ENCODE assay signal across 1 cellular context in the genomic region with DNA sequence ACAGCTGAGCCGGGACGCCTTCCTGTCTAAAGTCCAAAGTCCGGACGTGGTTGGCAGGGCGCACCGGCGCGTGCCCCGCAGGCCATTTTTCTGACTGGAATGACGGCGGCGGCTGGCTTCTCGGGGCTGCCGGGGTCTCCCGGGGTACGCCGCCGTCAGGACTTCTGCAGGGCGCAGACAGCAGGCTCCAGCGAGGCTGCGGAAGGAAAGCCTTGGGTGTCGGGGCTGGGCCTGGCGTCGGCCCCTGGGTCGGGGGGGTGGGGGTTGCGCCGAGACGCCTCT.
TF ChIP-seq lines count a peak whose summit lies in the region.

No MANE protein-coding gene starts in this region.

TF ChIP-seq in HepG2, 621 proteins besides CTCF, POLR2A, EP300 and RAD21 (continued from another document and continues in another):
- TF ChIP-seq, protein P1, sequence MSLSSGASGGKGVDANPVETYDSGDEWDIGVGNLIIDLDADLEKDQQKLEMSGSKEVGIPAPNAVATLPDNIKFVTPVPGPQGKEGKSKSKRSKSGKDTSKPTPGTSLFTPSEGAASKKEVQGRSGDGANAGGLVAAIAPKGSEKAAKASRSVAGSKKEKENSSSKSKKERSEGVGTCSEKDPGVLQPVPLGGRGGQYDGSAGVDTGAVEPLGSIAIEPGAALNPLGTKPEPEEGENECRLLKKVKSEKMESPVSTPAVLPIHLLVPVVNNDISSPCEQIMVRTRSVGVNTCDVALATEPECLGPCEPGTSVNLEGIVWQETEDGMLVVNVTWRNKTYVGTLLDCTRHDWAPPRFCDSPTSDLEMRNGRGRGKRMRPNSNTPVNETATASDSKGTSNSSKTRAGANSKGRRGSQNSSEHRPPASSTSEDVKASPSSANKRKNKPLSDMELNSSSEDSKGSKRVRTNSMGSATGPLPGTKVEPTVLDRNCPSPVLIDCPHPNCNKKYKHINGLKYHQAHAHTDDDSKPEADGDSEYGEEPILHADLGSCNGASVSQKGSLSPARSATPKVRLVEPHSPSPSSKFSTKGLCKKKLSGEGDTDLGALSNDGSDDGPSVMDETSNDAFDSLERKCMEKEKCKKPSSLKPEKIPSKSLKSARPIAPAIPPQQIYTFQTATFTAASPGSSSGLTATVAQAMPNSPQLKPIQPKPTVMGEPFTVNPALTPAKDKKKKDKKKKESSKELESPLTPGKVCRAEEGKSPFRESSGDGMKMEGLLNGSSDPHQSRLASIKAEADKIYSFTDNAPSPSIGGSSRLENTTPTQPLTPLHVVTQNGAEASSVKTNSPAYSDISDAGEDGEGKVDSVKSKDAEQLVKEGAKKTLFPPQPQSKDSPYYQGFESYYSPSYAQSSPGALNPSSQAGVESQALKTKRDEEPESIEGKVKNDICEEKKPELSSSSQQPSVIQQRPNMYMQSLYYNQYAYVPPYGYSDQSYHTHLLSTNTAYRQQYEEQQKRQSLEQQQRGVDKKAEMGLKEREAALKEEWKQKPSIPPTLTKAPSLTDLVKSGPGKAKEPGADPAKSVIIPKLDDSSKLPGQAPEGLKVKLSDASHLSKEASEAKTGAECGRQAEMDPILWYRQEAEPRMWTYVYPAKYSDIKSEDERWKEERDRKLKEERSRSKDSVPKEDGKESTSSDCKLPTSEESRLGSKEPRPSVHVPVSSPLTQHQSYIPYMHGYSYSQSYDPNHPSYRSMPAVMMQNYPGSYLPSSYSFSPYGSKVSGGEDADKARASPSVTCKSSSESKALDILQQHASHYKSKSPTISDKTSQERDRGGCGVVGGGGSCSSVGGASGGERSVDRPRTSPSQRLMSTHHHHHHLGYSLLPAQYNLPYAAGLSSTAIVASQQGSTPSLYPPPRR (CRISPR knock-in tag; IDR thresholded peaks at IDR 0.05; ENCODE audit: borderline replicate concordance), result peak; percentile 94
- TF ChIP-seq SATB2 (CRISPR knock-in tag; IDR thresholded peaks at IDR 0.05) (peak; percentile 96; the same call in 1 of the 2 replicates), ZBTB38 (CRISPR knock-in tag; IDR thresholded peaks at IDR 0.05) (no peak; the same call in 1 of the 2 replicates), HHEX (CRISPR knock-in tag; IDR thresholded peaks at IDR 0.05) (peak; percentile 58; the same call in 1 of the 2 replicates), YEATS4 (CRISPR knock-in tag; IDR thresholded peaks at IDR 0.05; ENCODE audit: borderline replicate concordance) (peak; percentile 99), KLF13 (CRISPR knock-in tag; IDR thresholded peaks at IDR 0.05) (no peak), ZNF264 (CRISPR knock-in tag; IDR thresholded peaks at IDR 0.05) (peak; percentile 96), ZNF496 (CRISPR knock-in tag; IDR thresholded peaks at IDR 0.05; ENCODE audit: insufficient replicate concordance) (no peak), ZBTB3 (CRISPR knock-in tag; IDR thresholded peaks at IDR 0.05; ENCODE audit: borderline replicate concordance, low read depth) (peak; percentile 96; the same call in 1 of the 2 replicates), BRD4 (CRISPR knock-in tag; IDR thresholded peaks at IDR 0.05) (peak; percentile 94), RELA (CRISPR knock-in tag; IDR thresholded peaks at IDR 0.05) (no peak), ZNF788 (CRISPR knock-in tag; IDR thresholded peaks at IDR 0.05; ENCODE audit: borderline replicate concordance) (peak; percentile 99), TOPORS (CRISPR knock-in tag; IDR thresholded peaks at IDR 0.05) (peak; percentile 94; the same call in 1 of the 2 replicates), KAT7 (CRISPR knock-in tag; IDR thresholded peaks at IDR 0.05; ENCODE audit: borderline replicate concordance) (no peak; the same call in 1 of the 2 replicates), ZNF644 (CRISPR knock-in tag; IDR thresholded peaks at IDR 0.05; ENCODE audit: low read depth) (peak; percentile 99), ZNF569 (CRISPR knock-in tag; IDR thresholded peaks at IDR 0.05; ENCODE audit: borderline replicate concordance) (no peak), SRSF4 (IDR thresholded peaks at IDR 0.05; ENCODE audit: low read depth, low read length, poor library complexity, severe bottlenecking) (peak; percentile 80), NAIF1 (CRISPR knock-in tag; IDR thresholded peaks at IDR 0.05; ENCODE audit: borderline replicate concordance) (no peak), MAZ (IDR thresholded peaks at IDR 0.05; ENCODE audit: borderline replicate concordance, low read depth, low read length) (peak; percentile 40; the same call in 1 of the 2 replicates), MAZ (CRISPR knock-in tag; IDR thresholded peaks at IDR 0.05; ENCODE audit: low read depth) (peak; percentile 89; the same call in 1 of the 2 replicates), KLF11 (CRISPR knock-in tag; IDR thresholded peaks at IDR 0.05) (no peak; the same call in 1 of the 2 replicates), KDM3A (CRISPR knock-in tag; IDR thresholded peaks at IDR 0.05; ENCODE audit: low read depth) (peak; percentile 83), GZF1 (CRISPR knock-in tag; IDR thresholded peaks at IDR 0.05) (peak; percentile 85), GTF3A (CRISPR knock-in tag; conservative IDR thresholded peaks at IDR 0.05) (peak; percentile 90; the same call in 1 of the 2 replicates), POLR2AphosphoS5 (IDR thresholded peaks at IDR 0.05; ENCODE audit: low read depth, low read length) (peak; percentile 93), ZBTB7A (CRISPR knock-in tag; IDR thresholded peaks at IDR 0.05) (peak; percentile 94), PHF21A (CRISPR knock-in tag; IDR thresholded peaks at IDR 0.05) (peak; percentile 98), ZNF451 (CRISPR knock-in tag; IDR thresholded peaks at IDR 0.05) (peak; percentile 46; the same call in 1 of the 2 replicates), ZSCAN31 (CRISPR knock-in tag; IDR thresholded peaks at IDR 0.05; ENCODE audit: low read depth) (no peak; the same call in 1 of the 2 replicates), MIXL1 (CRISPR knock-in tag; IDR thresholded peaks at IDR 0.05) (no peak)
- TF ChIP-seq, protein P2, sequence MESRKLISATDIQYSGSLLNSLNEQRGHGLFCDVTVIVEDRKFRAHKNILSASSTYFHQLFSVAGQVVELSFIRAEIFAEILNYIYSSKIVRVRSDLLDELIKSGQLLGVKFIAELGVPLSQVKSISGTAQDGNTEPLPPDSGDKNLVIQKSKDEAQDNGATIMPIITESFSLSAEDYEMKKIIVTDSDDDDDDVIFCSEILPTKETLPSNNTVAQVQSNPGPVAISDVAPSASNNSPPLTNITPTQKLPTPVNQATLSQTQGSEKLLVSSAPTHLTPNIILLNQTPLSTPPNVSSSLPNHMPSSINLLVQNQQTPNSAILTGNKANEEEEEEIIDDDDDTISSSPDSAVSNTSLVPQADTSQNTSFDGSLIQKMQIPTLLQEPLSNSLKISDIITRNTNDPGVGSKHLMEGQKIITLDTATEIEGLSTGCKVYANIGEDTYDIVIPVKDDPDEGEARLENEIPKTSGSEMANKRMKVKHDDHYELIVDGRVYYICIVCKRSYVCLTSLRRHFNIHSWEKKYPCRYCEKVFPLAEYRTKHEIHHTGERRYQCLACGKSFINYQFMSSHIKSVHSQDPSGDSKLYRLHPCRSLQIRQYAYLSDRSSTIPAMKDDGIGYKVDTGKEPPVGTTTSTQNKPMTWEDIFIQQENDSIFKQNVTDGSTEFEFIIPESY (CRISPR knock-in tag; IDR thresholded peaks at IDR 0.05), result peak; percentile 84; the same call in 1 of the 2 replicates
- TF ChIP-seq, protein P3, sequence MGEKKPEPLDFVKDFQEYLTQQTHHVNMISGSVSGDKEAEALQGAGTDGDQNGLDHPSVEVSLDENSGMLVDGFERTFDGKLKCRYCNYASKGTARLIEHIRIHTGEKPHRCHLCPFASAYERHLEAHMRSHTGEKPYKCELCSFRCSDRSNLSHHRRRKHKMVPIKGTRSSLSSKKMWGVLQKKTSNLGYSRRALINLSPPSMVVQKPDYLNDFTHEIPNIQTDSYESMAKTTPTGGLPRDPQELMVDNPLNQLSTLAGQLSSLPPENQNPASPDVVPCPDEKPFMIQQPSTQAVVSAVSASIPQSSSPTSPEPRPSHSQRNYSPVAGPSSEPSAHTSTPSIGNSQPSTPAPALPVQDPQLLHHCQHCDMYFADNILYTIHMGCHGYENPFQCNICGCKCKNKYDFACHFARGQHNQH (CRISPR knock-in tag; IDR thresholded peaks at IDR 0.05), result peak; percentile 95
- TF ChIP-seq, protein P4, sequence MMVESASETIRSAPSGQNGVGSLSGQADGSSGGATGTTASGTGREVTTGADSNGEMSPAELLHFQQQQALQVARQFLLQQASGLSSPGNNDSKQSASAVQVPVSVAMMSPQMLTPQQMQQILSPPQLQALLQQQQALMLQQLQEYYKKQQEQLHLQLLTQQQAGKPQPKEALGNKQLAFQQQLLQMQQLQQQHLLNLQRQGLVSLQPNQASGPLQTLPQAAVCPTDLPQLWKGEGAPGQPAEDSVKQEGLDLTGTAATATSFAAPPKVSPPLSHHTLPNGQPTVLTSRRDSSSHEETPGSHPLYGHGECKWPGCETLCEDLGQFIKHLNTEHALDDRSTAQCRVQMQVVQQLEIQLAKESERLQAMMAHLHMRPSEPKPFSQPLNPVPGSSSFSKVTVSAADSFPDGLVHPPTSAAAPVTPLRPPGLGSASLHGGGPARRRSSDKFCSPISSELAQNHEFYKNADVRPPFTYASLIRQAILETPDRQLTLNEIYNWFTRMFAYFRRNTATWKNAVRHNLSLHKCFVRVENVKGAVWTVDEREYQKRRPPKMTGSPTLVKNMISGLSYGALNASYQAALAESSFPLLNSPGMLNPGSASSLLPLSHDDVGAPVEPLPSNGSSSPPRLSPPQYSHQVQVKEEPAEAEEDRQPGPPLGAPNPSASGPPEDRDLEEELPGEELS (CRISPR knock-in tag; IDR thresholded peaks at IDR 0.05), result peak; percentile 88
- TF ChIP-seq, protein P5, sequence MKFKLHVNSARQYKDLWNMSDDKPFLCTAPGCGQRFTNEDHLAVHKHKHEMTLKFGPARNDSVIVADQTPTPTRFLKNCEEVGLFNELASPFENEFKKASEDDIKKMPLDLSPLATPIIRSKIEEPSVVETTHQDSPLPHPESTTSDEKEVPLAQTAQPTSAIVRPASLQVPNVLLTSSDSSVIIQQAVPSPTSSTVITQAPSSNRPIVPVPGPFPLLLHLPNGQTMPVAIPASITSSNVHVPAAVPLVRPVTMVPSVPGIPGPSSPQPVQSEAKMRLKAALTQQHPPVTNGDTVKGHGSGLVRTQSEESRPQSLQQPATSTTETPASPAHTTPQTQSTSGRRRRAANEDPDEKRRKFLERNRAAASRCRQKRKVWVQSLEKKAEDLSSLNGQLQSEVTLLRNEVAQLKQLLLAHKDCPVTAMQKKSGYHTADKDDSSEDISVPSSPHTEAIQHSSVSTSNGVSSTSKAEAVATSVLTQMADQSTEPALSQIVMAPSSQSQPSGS (CRISPR knock-in tag; IDR thresholded peaks at IDR 0.05), result peak; percentile 93
- TF ChIP-seq, protein P6, sequence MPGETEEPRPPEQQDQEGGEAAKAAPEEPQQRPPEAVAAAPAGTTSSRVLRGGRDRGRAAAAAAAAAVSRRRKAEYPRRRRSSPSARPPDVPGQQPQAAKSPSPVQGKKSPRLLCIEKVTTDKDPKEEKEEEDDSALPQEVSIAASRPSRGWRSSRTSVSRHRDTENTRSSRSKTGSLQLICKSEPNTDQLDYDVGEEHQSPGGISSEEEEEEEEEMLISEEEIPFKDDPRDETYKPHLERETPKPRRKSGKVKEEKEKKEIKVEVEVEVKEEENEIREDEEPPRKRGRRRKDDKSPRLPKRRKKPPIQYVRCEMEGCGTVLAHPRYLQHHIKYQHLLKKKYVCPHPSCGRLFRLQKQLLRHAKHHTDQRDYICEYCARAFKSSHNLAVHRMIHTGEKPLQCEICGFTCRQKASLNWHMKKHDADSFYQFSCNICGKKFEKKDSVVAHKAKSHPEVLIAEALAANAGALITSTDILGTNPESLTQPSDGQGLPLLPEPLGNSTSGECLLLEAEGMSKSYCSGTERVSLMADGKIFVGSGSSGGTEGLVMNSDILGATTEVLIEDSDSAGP (CRISPR knock-in tag; IDR thresholded peaks at IDR 0.05; ENCODE audit: borderline replicate concordance), result no peak
- TF ChIP-seq, protein P7, sequence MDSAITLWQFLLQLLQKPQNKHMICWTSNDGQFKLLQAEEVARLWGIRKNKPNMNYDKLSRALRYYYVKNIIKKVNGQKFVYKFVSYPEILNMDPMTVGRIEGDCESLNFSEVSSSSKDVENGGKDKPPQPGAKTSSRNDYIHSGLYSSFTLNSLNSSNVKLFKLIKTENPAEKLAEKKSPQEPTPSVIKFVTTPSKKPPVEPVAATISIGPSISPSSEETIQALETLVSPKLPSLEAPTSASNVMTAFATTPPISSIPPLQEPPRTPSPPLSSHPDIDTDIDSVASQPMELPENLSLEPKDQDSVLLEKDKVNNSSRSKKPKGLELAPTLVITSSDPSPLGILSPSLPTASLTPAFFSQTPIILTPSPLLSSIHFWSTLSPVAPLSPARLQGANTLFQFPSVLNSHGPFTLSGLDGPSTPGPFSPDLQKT (CRISPR knock-in tag; IDR thresholded peaks at IDR 0.05; ENCODE audit: borderline replicate concordance), result 0 out of 2 replicates have a peak, but pooled peaks have one; percentile 7
- TF ChIP-seq, protein P8, sequence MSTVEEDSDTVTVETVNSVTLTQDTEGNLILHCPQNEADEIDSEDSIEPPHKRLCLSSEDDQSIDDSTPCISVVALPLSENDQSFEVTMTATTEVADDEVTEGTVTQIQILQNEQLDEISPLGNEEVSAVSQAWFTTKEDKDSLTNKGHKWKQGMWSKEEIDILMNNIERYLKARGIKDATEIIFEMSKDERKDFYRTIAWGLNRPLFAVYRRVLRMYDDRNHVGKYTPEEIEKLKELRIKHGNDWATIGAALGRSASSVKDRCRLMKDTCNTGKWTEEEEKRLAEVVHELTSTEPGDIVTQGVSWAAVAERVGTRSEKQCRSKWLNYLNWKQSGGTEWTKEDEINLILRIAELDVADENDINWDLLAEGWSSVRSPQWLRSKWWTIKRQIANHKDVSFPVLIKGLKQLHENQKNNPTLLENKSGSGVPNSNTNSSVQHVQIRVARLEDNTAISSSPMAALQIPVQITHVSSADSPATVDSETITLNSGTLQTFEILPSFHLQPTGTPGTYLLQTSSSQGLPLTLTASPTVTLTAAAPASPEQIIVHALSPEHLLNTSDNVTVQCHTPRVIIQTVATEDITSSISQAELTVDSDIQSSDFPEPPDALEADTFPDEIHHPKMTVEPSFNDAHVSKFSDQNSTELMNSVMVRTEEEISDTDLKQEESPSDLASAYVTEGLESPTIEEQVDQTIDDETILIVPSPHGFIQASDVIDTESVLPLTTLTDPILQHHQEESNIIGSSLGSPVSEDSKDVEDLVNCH (CRISPR knock-in tag; IDR thresholded peaks at IDR 0.05), result no peak
- TF ChIP-seq, protein P9, sequence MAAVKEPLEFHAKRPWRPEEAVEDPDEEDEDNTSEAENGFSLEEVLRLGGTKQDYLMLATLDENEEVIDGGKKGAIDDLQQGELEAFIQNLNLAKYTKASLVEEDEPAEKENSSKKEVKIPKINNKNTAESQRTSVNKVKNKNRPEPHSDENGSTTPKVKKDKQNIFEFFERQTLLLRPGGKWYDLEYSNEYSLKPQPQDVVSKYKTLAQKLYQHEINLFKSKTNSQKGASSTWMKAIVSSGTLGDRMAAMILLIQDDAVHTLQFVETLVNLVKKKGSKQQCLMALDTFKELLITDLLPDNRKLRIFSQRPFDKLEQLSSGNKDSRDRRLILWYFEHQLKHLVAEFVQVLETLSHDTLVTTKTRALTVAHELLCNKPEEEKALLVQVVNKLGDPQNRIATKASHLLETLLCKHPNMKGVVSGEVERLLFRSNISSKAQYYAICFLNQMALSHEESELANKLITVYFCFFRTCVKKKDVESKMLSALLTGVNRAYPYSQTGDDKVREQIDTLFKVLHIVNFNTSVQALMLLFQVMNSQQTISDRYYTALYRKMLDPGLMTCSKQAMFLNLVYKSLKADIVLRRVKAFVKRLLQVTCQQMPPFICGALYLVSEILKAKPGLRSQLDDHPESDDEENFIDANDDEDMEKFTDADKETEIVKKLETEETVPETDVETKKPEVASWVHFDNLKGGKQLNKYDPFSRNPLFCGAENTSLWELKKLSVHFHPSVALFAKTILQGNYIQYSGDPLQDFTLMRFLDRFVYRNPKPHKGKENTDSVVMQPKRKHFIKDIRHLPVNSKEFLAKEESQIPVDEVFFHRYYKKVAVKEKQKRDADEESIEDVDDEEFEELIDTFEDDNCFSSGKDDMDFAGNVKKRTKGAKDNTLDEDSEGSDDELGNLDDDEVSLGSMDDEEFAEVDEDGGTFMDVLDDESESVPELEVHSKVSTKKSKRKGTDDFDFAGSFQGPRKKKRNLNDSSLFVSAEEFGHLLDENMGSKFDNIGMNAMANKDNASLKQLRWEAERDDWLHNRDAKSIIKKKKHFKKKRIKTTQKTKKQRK (IDR thresholded peaks at IDR 0.05; ENCODE audit: low read length), result no peak
